ENCODE assay signal across 13 cellular contexts in genomic region chr1:11800756-11801433, GRCh38. TPM values are rescaled to one million over a fixed set of nuclear protein-coding genes. Genes with fewer than 3 reads are reported as not detected.
DNase-seq lines count a peak whose midpoint lies in the region; ATAC-seq and TF ChIP-seq lines count a peak whose summit lies in the region.
"Had no signal": no experiment of that assay in that cellular context is flagged by ENCODE, and none has a peak within 500 bp of the region (broad histone marks: within the 10 kb centered on the region; RNA-seq: fewer than 3 reads in every experiment).

No MANE protein-coding gene starts in this region.

- H3K36me3 Mint-ChIP-seq in CD8-positive, alpha-beta memory T cell, result peaks cover 0 to 57% (median 2%) of the 10 kb centered on the region in 3 donors
- peaks cover 33% of the 10 kb centered on the region for H3K36me3 Mint-ChIP-seq in brain
- peaks cover 26% of the 10 kb centered on the region for H3K36me3 Mint-ChIP-seq in nephron (ENCODE audit: low read depth)
- H3K36me3 Mint-ChIP-seq in type B pancreatic cell, result no peaks in the 10 kb centered on the region

- peaks cover 16% of the 10 kb centered on the region for H3K36me3 ChIP-seq in CD8-positive, alpha-beta memory T cell (ENCODE audit: insufficient read depth, low read length)

- POLR2A ChIA-PET in CD8-positive, alpha-beta memory T cell (lab: Charles Lee), result no interaction called here

- H3K4me3 ChIP-seq in CD8-positive, alpha-beta memory T cell (ENCODE audit: low read length), result no peak overlapping the region

- H3K27me3 ChIP-seq in CD8-positive, alpha-beta memory T cell (ENCODE audit: insufficient read depth, low read length, poor library complexity, severe bottlenecking), result no peaks in the 10 kb centered on the region

- H3K4me3 Mint-ChIP-seq in CD8-positive, alpha-beta memory T cell, result peak overlapping the region in 1 of 7 donors; percentile 73
- H3K4me3 Mint-ChIP-seq in brain (peak overlapping the region; percentile 30 to 99 (median 94)), nephron (peak overlapping the region; percentile 93 to 97 (median 93)), type B pancreatic cell (no peak overlapping the region)

- peak overlapping the region; percentile 95 for H3K27ac ChIP-seq in CD8-positive, alpha-beta memory T cell (ENCODE audit: low read depth, low read length)
- H3K27ac ChIP-seq: lower lobe of right lung had no signal

- peaks cover 35% of the 10 kb centered on the region for H3K4me1 ChIP-seq in CD8-positive, alpha-beta memory T cell (ENCODE audit: insufficient read depth, low read length)

- no peaks in the 10 kb centered on the region for H3K9me3 Mint-ChIP-seq in CD8-positive, alpha-beta memory T cell
- no peaks in the 10 kb centered on the region for H3K9me3 Mint-ChIP-seq in brain
- H3K9me3 Mint-ChIP-seq in nephron, result no peaks in the 10 kb centered on the region
- no peaks in the 10 kb centered on the region for H3K9me3 Mint-ChIP-seq in type B pancreatic cell

- peak overlapping the region in 1 of 8 donors; percentile 79 for H3K27ac Mint-ChIP-seq in CD8-positive, alpha-beta memory T cell
- peak overlapping the region in 3 of 5 experiments; percentile 1 to 99 (median 98) for H3K27ac Mint-ChIP-seq in brain
- H3K27ac Mint-ChIP-seq in nephron, result peak overlapping the region in 2 of 3 experiments; percentile 47 to 96
- no peak overlapping the region for H3K27ac Mint-ChIP-seq in type B pancreatic cell

- no peak for DNase-seq in CD8-positive, alpha-beta memory T cell
- no peak for DNase-seq in type B pancreatic cell (ENCODE audit: extremely low spot score, unreplicated experiment)
- no peak for DNase-seq in central memory CD4-positive, alpha-beta T cell
- DNase-seq: activated CD4-positive, CD25-positive, alpha-beta regulatory T cell; lower lobe of right lung; NCI-H1417 treated with DMSO at 0.1 percent for 48 hours; NCI-H82 had no signal

- H3K4me1 Mint-ChIP-seq in CD8-positive, alpha-beta memory T cell, result peaks cover 34 to 43% (median 35%) of the 10 kb centered on the region in 3 donors
- H3K4me1 Mint-ChIP-seq in brain (peaks cover 42% of the 10 kb centered on the region), nephron (peaks cover 43% of the 10 kb centered on the region), type B pancreatic cell (ENCODE audit: unreplicated experiment) (peaks cover 22% of the 10 kb centered on the region)

- CTCF ChIA-PET in CD8-positive, alpha-beta memory T cell (lab: Charles Lee), result no interaction called here

- H3K9me3 ChIP-seq in CD8-positive, alpha-beta memory T cell (ENCODE audit: low read length), result no peaks in the 10 kb centered on the region
- H3K9me3 ChIP-seq: lower lobe of right lung had no signal

- TF ChIP-seq CTCF in brain (conservative IDR thresholded peaks at IDR 0.05) (no peak), nephron (IDR thresholded peaks at IDR 0.05; ENCODE audit: unreplicated experiment in 3 of 3) (no peak), type B pancreatic cell (conservative IDR thresholded peaks at IDR 0.05) (no peak)

- H3K27me3 Mint-ChIP-seq in CD8-positive, alpha-beta memory T cell, result no peaks in the 10 kb centered on the region
- H3K27me3 Mint-ChIP-seq in brain (no peaks in the 10 kb centered on the region), nephron (ENCODE audit: low read depth) (no peaks in the 10 kb centered on the region), type B pancreatic cell (no peaks in the 10 kb centered on the region)

- ATAC-seq in GM21381 (IDR thresholded peaks at IDR 0.05; ENCODE audit: unreplicated experiment), result no peak
- ATAC-seq: lower lobe of right lung had no signal

RNA-seq across cellular contexts. Expression of gene MTHFR, which starts 4.9 kb away (rescaled TPM):
- total RNA-seq in CD8-positive, alpha-beta memory T cell, result 10 to 100 TPM; 13.5 to 16.3 TPM
- 10.0 TPM for polyA plus RNA-seq in CD8-positive, alpha-beta memory T cell
- polyA plus RNA-seq in brain (ENCODE audit: insufficient read depth, low read depth, low replicate concordance), result 13.4 TPM
- total RNA-seq in type B pancreatic cell (ENCODE audit: low replicate concordance), result 30.1 and 33.4 TPM in 2 replicates

RNA-seq across cellular contexts. Expression of gene CLCN6, which starts 5.1 kb away (rescaled TPM):
- 1 to 10 TPM; 8.9 to 9.3 TPM for total RNA-seq in CD8-positive, alpha-beta memory T cell
- polyA plus RNA-seq in CD8-positive, alpha-beta memory T cell, result 1.7 TPM
- polyA plus RNA-seq in brain (ENCODE audit: insufficient read depth, low read depth, low replicate concordance), result 16.6 TPM
- 21.3 and 31.1 TPM in 2 replicates for total RNA-seq in type B pancreatic cell (ENCODE audit: low replicate concordance)

RNA-seq across cellular contexts. Expression of gene C1orf167, which starts 38.9 kb away (rescaled TPM):
- not detected for total RNA-seq in CD8-positive, alpha-beta memory T cell
- 0.81 TPM for polyA plus RNA-seq in CD8-positive, alpha-beta memory T cell
- polyA plus RNA-seq in brain (ENCODE audit: insufficient read depth, low read depth, low replicate concordance), result not detected
- 0.40 TPM in 1 of 2 replicates, not detected in the other for total RNA-seq in type B pancreatic cell (ENCODE audit: low replicate concordance)
- total RNA-seq: osteoblast, SK-MEL-5 had no signal

RNA-seq across cellular contexts. Expression of gene NPPA, which starts 46.7 kb away (rescaled TPM):
- total RNA-seq in CD8-positive, alpha-beta memory T cell, result not detected
- polyA plus RNA-seq in CD8-positive, alpha-beta memory T cell, result not detected
- polyA plus RNA-seq in brain (ENCODE audit: insufficient read depth, low read depth, low replicate concordance), result 10.0 TPM
- not detected in 2 replicates for total RNA-seq in type B pancreatic cell (ENCODE audit: low replicate concordance)
- total RNA-seq: osteoblast, SK-MEL-5 had no signal

RNA-seq across cellular contexts. Expression of gene NPPB, which starts 57.9 kb away (rescaled TPM):
- not detected for total RNA-seq in CD8-positive, alpha-beta memory T cell
- not detected for polyA plus RNA-seq in CD8-positive, alpha-beta memory T cell
- 0.56 TPM for polyA plus RNA-seq in brain (ENCODE audit: insufficient read depth, low read depth, low replicate concordance)
- total RNA-seq in type B pancreatic cell (ENCODE audit: low replicate concordance), result 0.71 and 1.7 TPM in 2 replicates
- total RNA-seq: aorta, lower lobe of right lung, osteoblast, SK-MEL-5 had no signal
